31 cellular contexts compared by ENCODE assay signal in genomic region chrX:101303790-101304189, GRCh38. TPM values are rescaled to one million over a fixed set of nuclear protein-coding genes. Genes with fewer than 3 reads are reported as not detected.
"Had no signal": no experiment of that assay in that cellular context is flagged by ENCODE, and none has a peak within 500 bp of the region (broad histone marks: within the 10 kb centered on the region; RNA-seq: fewer than 3 reads in every experiment).

No MANE protein-coding gene starts in this region.

- H3K4me3 ChIP-seq: left lung, lower lobe of right lung, neural progenitor cell, right atrium auricular region, right lobe of liver, smooth muscle cell, stomach, testis, thyroid gland, transverse colon, upper lobe of left lung, vagina had no signal

- H2AFZ ChIP-seq: neural progenitor cell, parathyroid adenoma had no signal

- H3K79me2 ChIP-seq: parathyroid adenoma had no signal

- H3K27me3 ChIP-seq: left lung, neural progenitor cell, neutrophil, right atrium auricular region, right lobe of liver, stomach, testis, thyroid gland, transverse colon, upper lobe of left lung, vagina had no signal

- H3K36me3 ChIP-seq: left lung, lower lobe of right lung, neural progenitor cell, neutrophil, right atrium auricular region, right lobe of liver, stomach, thyroid gland, transverse colon, upper lobe of left lung, vagina had no signal

- DNase-seq: hippocampal formation; kidney; left colon; left lung; lower lobe of right lung; mammary epithelial cell; mesenchymal stem cell; natural killer cell; nephron progenitor cell; occipital lobe; right lobe of liver; stimulated activated CD4-positive, alpha-beta T cell treated with anti-CD3 and anti-CD28 coated beads, Interleukin-1b, Interleukin-23, amount 100 ng/mL, for 48 hours; stimulated activated CD4-positive, alpha-beta T cell treated with anti-CD3 and anti-CD28 coated beads, Interleukin-2, amount 100 ng/mL, for 48 hours; stimulated activated CD4-positive, alpha-beta T cell treated with anti-CD3 and anti-CD28 coated beads, Interleukin-4, amount 100 ng/mL, for 4 hours; stimulated activated CD8-positive, alpha-beta memory T cell treated with anti-CD3 and anti-CD28 coated beads, Interleukin-4, amount 100 ng/mL, for 48 hours; stimulated activated naive CD8-positive, alpha-beta T cell treated with anti-CD3 and anti-CD28 coated beads, Interleukin-15, Interleukin-2, amounts not matched to agents 100 U/mL and 50 U/mL, for 24 hours; stomach; testis; thyroid gland; transverse colon; upper lobe of left lung had no signal

- H3K9me3 ChIP-seq: left lung, lower lobe of right lung, neutrophil, right atrium auricular region, right lobe of liver, testis, thyroid gland, transverse colon, vagina had no signal

- ATAC-seq: left colon; left lung; lower lobe of right lung; natural killer cell; right lobe of liver; stimulated activated memory B cell treated with anti-CD40 and anti-IgM and Interleukin-4, amounts not matched to agents 10 μg/mL and 1 μg/mL and 100 μg/mL, for 72 hours; stimulated activated naive CD8-positive, alpha-beta T cell treated with anti-CD3 and anti-CD28 coated beads, Interleukin-15, Interleukin-2, amounts not matched to agents 100 U/mL and 50 U/mL, for 24 hours had no signal

- H3K27ac ChIP-seq: left lung, lower lobe of right lung, neural progenitor cell, neutrophil, parathyroid adenoma, right atrium auricular region, right lobe of liver, stomach, testis, thyroid gland, transverse colon, upper lobe of left lung, vagina had no signal

- H3K4me1 ChIP-seq: left lung, lower lobe of right lung, neural progenitor cell, parathyroid adenoma, right atrium auricular region, right lobe of liver, stomach, testis, thyroid gland, transverse colon, upper lobe of left lung, vagina had no signal

- H3K4me2 ChIP-seq: neural progenitor cell, smooth muscle cell had no signal

RNA-seq across cellular contexts. Expression of gene TAF7L, which starts 12.7 kb away (rescaled TPM):
- total RNA-seq: kidney, left lung, lower lobe of right lung, mucosa of gallbladder, natural killer cell, osteocyte, right atrium auricular region, skeletal muscle tissue, upper lobe of left lung had no signal
- polyA plus RNA-seq: mammary epithelial cell had no signal
